In the genomic region with DNA sequence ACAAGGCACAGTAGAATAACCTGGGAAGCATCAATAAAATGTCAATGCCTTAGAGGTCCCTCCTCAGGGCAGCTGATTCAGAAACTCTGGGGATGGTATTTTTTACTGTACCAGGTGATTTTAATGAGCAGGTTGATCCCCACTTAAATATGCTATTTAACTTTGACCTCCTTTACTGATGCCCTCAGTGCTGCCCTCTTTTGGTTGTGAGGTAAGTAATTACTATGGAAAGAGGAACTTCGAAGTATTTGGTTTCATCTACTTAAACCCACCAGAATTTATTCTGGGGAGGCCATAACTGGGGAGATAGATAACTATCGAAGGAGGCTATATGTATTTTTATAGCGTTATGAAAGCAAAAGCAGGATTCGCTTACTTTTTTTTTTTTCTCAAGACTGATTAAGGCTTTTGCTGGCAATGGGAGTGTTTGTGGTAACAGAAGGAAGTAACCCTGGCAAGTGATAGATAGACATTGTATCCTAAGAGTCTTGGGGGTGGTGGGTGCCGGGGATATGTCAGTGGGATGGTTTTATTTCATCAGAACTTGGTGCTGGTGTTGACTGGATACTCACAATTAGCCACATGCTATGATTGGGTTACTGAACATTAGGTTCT, we compare ENCODE assay signal across 1 cellular context.
TF ChIP-seq lines count a peak whose summit lies in the region.

No MANE protein-coding gene starts in this region.

TF ChIP-seq in GM12878, 131 proteins besides CTCF, POLR2A, EP300 and RAD21 (continued from another document):
- TF ChIP-seq, protein P1, sequence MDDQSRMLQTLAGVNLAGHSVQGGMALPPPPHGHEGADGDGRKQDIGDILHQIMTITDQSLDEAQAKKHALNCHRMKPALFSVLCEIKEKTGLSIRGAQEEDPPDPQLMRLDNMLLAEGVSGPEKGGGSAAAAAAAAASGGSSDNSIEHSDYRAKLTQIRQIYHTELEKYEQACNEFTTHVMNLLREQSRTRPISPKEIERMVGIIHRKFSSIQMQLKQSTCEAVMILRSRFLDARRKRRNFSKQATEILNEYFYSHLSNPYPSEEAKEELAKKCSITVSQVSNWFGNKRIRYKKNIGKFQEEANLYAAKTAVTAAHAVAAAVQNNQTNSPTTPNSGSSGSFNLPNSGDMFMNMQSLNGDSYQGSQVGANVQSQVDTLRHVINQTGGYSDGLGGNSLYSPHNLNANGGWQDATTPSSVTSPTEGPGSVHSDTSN (IDR thresholded peaks at IDR 0.05; ENCODE audit: insufficient replicate concordance, low read depth, low read length), result no peak
TF ChIP-seq in GM12878: peak in this region for 8.
